In genomic region chr21:29534448-29534847, GRCh38 we compare ENCODE assay signal across 16 cellular contexts.
DNase-seq lines count a peak whose midpoint lies in the region; ATAC-seq, FAIRE-seq and TF ChIP-seq lines count a peak whose summit lies in the region.
"Had no signal": no experiment of that assay in that cellular context is flagged by ENCODE, and none has a peak within 500 bp of the region (broad histone marks: within the 10 kb centered on the region; RNA-seq: fewer than 3 reads in every experiment).

No MANE protein-coding gene starts in this region.

- BruUV-seq in Calu3 (replicated peaks; lab: Mats Ljungman, UMichigan), result no TSS peak

- peaks cover 22% of the 10 kb centered on the region for H3K4me1 ChIP-seq in body of pancreas
- H3K4me1 ChIP-seq: A549 had no signal

- peak overlapping the region in 2 of 4 donors; percentile 67 to 72 for H3K27ac ChIP-seq in body of pancreas
- H3K27ac ChIP-seq: A549, HL-60 had no signal

- H3K9me3 Mint-ChIP-seq in Calu3 (ENCODE audit: low read depth, unreplicated experiment) (no peaks in the 10 kb centered on the region), mesothelial cell of epicardium (peaks cover 11% of the 10 kb centered on the region)

- DNase-seq in Calu3 (no peak), body of pancreas (no peak), kidney tubule cell (ENCODE audit: low spot score) (peak; percentile 66), renal cortical epithelial cell (ENCODE audit: low read depth) (peak; percentile 85), posterior vena cava (ENCODE audit: low spot score) (no peak), frontal cortex (ENCODE audit: low spot score in 2 of 2) (no peak), mesothelial cell of epicardium (ENCODE audit: low spot score in 2 of 2, unreplicated experiment in 2 of 2) (no peak)
- DNase-seq: CD8-positive, alpha-beta T cell; COR-L47; DMS53; GF-D8; HCEC 1CT; IMR-90 had no signal

- peak; percentile 83 for ATAC-seq in body of pancreas
- ATAC-seq: A549; CD8-positive, alpha-beta T cell had no signal

- H3K27me3 Mint-ChIP-seq in Calu3 (ENCODE audit: unreplicated experiment) (no peaks in the 10 kb centered on the region), mesothelial cell of epicardium (ENCODE audit: low read depth) (no peaks in the 10 kb centered on the region)

- H3K36me3 ChIP-seq in body of pancreas (replicated peaks in 1 of 2; ENCODE audit: insufficient read depth in 1 of 2, low read depth in 2 of 2), result no peaks in the 10 kb centered on the region

- 37 to 39% methylated on average over 3 of the region's 3 CpGs for WGBS in body of pancreas, 2 donors

- peaks cover 37% of the 10 kb centered on the region for H3K4me1 Mint-ChIP-seq in Calu3 (ENCODE audit: low read depth, unreplicated experiment)
- peaks cover 6% of the 10 kb centered on the region for H3K4me1 Mint-ChIP-seq in mesothelial cell of epicardium

- H3K36me3 Mint-ChIP-seq in Calu3 (ENCODE audit: insufficient read depth, unreplicated experiment), result no peaks in the 10 kb centered on the region
- peaks cover 13% of the 10 kb centered on the region for H3K36me3 Mint-ChIP-seq in mesothelial cell of epicardium

- H3K27me3 ChIP-seq in body of pancreas, result no peaks in the 10 kb centered on the region

- intact Hi-C loops in Calu3 (cut with micrococcal nuclease; ENCODE audit: unreplicated experiment) (loop anchor here (2.0 kb wide), 1 partner anchor 28 kb away; no protein-coding TSS in a partner anchor), body of pancreas (cut with DNase I) (no loop called here), posterior vena cava (cut with DNase I) (no loop called here)

- no peak for TF ChIP-seq CTCF in Calu3 (IDR thresholded peaks at IDR 0.05; ENCODE audit: unreplicated experiment)
- TF ChIP-seq CTCF in body of pancreas (IDR thresholded peaks at IDR 0.05), result no peak
- TF ChIP-seq CTCF in mesothelial cell of epicardium (IDR thresholded peaks at IDR 0.05; ENCODE audit: unreplicated experiment), result no peak

- CTCF ChIA-PET in Calu3 (lab: Charles Lee), result no interaction called here

- no peaks in the 10 kb centered on the region for H3K9me3 ChIP-seq in body of pancreas
- H3K9me3 ChIP-seq: A549 had no signal

- H3K4me3 ChIP-seq in body of pancreas, result no peak overlapping the region
- H3K4me3 ChIP-seq: A549 had no signal

- H3K4me3 Mint-ChIP-seq in Calu3 (ENCODE audit: low read depth, unreplicated experiment), result peak overlapping the region; percentile 34
- no peak overlapping the region for H3K4me3 Mint-ChIP-seq in mesothelial cell of epicardium
- H3K4me3 Mint-ChIP-seq: CD14-positive monocyte; CD8-positive, alpha-beta T cell had no signal

- H3K27ac Mint-ChIP-seq in Calu3 (ENCODE audit: unreplicated experiment) (peak overlapping the region; percentile 55), mesothelial cell of epicardium (no peak overlapping the region)
- H3K27ac Mint-ChIP-seq: CD14-positive monocyte; CD8-positive, alpha-beta T cell had no signal

- no peak for FAIRE-seq in frontal cortex (lab: Jason Lieb, UNC)
- FAIRE-seq: A549 had no signal

- no peak for TF ChIP-seq POLR2A in body of pancreas (IDR thresholded peaks at IDR 0.05)

Comparison
In these comparisons a context has a peak if more than half of its experiments do, and no peak if none do; other contexts are left out.
1. DNase-seq: peak in kidney tubule cell (single experiment) and renal cortical epithelial cell (single experiment); none in Calu3 (single experiment), body of pancreas (0 of 4), posterior vena cava (single experiment), frontal cortex (0 of 2) and mesothelial cell of epicardium (0 of 2).